20 cellular contexts compared by ENCODE assay signal in genomic region chr3:16869606-16870005, GRCh38.
"Had no signal": no experiment of that assay in that cellular context is flagged by ENCODE, and none has a peak within 500 bp of the region (broad histone marks: within the 10 kb centered on the region; RNA-seq: fewer than 3 reads in every experiment).

No MANE protein-coding gene starts in this region.

- H3K4me1 ChIP-seq: left ventricle myocardium inferior, prostate gland, right atrium auricular region, thyroid gland, upper lobe of right lung had no signal

- H3K4me3 ChIP-seq: left ventricle myocardium inferior, ovary, prostate gland, right atrium auricular region, thyroid gland, upper lobe of right lung had no signal

- H3K9me3 ChIP-seq: left ventricle myocardium inferior, ovary, prostate gland, right atrium auricular region, thyroid gland, upper lobe of right lung had no signal

- DNase-seq: activated gamma-delta T cell treated with Interleukin-2 at 50 U/mL for 16 hours; activated T-cell treated with anti-CD3 and anti-CD28 coated beads, Interleukin-2, amount 50 U/mL, for 1 hour; aorta; brain microvascular endothelial cell; caudate nucleus; dermis blood vessel endothelial cell; effector CD8-positive, alpha-beta T cell; erythroblast; glutamatergic neuron; hippocampal formation; left ventricle myocardium inferior; ovary; stimulated activated CD4-positive, alpha-beta T cell treated with anti-CD3 and anti-CD28 coated beads, Interleukin-12 subunit alpha, Interleukin-12 subunit beta, amount 100 ng/mL, for 4 hours; stimulated activated CD4-positive, alpha-beta T cell treated with anti-CD3 and anti-CD28 coated beads, Interleukin-4, amount 100 ng/mL, for 4 hours; substantia nigra; T-helper 9 cell; thyroid gland; upper lobe of right lung had no signal

- H3K27me3 ChIP-seq: brain microvascular endothelial cell, ovary, right atrium auricular region, thyroid gland, upper lobe of right lung had no signal

- H3K36me3 ChIP-seq: brain microvascular endothelial cell, left ventricle myocardium inferior, ovary, prostate gland, right atrium auricular region, thyroid gland, upper lobe of right lung had no signal

- H3K27ac ChIP-seq: brain microvascular endothelial cell, left ventricle myocardium inferior, ovary, prostate gland, right atrium auricular region, thyroid gland, upper lobe of right lung had no signal
